Comparison of ENCODE assay signal across 29 cellular contexts in the genomic region with DNA sequence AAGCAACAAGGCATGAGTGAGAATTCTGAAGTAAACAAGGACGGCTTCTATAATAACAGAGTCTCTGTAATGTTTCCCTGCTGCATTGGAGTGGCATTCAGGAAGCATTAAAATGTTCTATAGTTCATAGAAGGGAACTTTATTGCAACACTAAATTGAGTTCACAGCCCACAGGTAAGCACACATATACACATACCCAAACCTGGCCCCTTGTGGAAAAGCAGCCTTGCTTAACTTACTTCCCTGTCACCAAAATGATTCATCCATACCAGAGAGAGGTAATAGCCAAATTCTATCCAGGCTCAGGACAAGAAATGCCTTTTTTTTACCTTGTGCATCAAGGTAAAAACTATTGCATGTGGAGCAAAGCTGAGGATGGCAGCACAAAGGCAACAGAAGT.
"Had no signal": no experiment of that assay in that cellular context is flagged by ENCODE, and none has a peak within 500 bp of the region (broad histone marks: within the 10 kb centered on the region; RNA-seq: fewer than 3 reads in every experiment).

No MANE protein-coding gene starts in this region.

- H3K9me3 ChIP-seq: stomach, suprapubic skin, testis, thoracic aorta, thyroid gland, tibial artery, tibial nerve, transverse colon, upper lobe of left lung, upper lobe of right lung, uterus, vagina had no signal

- H3K27me3 Mint-ChIP-seq: stimulated activated naive CD8-positive, alpha-beta T cell treated with anti-CD3 and anti-CD28 coated beads, Interleukin-15, amount 100 ng/mL, for 72 hours; stimulated activated naive CD8-positive, alpha-beta T cell treated with anti-CD3 and anti-CD28 coated beads, Interleukin-15, Interleukin-2, amounts not matched to agents 100 ng/mL and 50 ng/mL, for 24 hours had no signal

- H3K4me3 Mint-ChIP-seq: stimulated activated effector memory CD8-positive, alpha-beta T cell treated with anti-CD3 and anti-CD28 coated beads, Interleukin-12 subunit alpha, Interleukin-12 subunit beta, amount 100 ng/mL, for 72 hours; stimulated activated memory B cell treated with anti-CD40 and anti-IgM and Interleukin-4, amounts not matched to agents 10 μg/mL and 1 μg/mL and 100 μg/mL, for 72 hours; stimulated activated naive B cell treated with anti-CD40 and anti-IgM and Interleukin-4, amounts not matched to agents 10 μg/mL and 1 μg/mL and 100 μg/mL, for 72 hours; stimulated activated naive CD8-positive, alpha-beta T cell treated with anti-CD3 and anti-CD28 coated beads, Interleukin-15, amount 100 ng/mL, for 72 hours; stimulated activated naive CD8-positive, alpha-beta T cell treated with anti-CD3 and anti-CD28 coated beads, Interleukin-15, Interleukin-2, amounts not matched to agents 100 ng/mL and 50 ng/mL, for 24 hours; type B pancreatic cell had no signal

- ATAC-seq: stimulated activated effector memory CD8-positive, alpha-beta T cell treated with anti-CD3 and anti-CD28 coated beads, Interleukin-12 subunit alpha, Interleukin-12 subunit beta, amount 100 ng/mL, for 72 hours; stimulated activated memory B cell treated with anti-CD40 and anti-IgM and Interleukin-4, amounts not matched to agents 10 μg/mL and 1 μg/mL and 100 μg/mL, for 72 hours; stimulated activated naive B cell treated with anti-CD40 and anti-IgM and Interleukin-4, amounts not matched to agents 10 μg/mL and 1 μg/mL and 100 μg/mL, for 72 hours; stimulated activated naive CD8-positive, alpha-beta T cell treated with anti-CD3 and anti-CD28 coated beads, Interleukin-15, amount 100 ng/mL, for 72 hours; stimulated activated naive CD8-positive, alpha-beta T cell treated with anti-CD3 and anti-CD28 coated beads, Interleukin-15, Interleukin-2, amounts not matched to agents 100 U/mL and 50 U/mL, for 24 hours; upper lobe of right lung had no signal

- H3K4me1 ChIP-seq: stomach, suprapubic skin, testis, thyroid gland, tibial artery, tibial nerve, transverse colon, upper lobe of left lung, upper lobe of right lung, uterus, vagina had no signal

- H3K36me3 Mint-ChIP-seq: stimulated activated effector memory CD8-positive, alpha-beta T cell treated with anti-CD3 and anti-CD28 coated beads, Interleukin-12 subunit alpha, Interleukin-12 subunit beta, amount 100 ng/mL, for 72 hours; stimulated activated memory B cell treated with anti-CD40 and anti-IgM and Interleukin-4, amounts not matched to agents 10 μg/mL and 1 μg/mL and 100 μg/mL, for 72 hours; stimulated activated naive B cell treated with anti-CD40 and anti-IgM and Interleukin-4, amounts not matched to agents 10 μg/mL and 1 μg/mL and 100 μg/mL, for 72 hours; type B pancreatic cell had no signal

- H3K4me1 Mint-ChIP-seq: stimulated activated effector memory CD8-positive, alpha-beta T cell treated with anti-CD3 and anti-CD28 coated beads, Interleukin-12 subunit alpha, Interleukin-12 subunit beta, amount 100 ng/mL, for 72 hours; stimulated activated memory B cell treated with anti-CD40 and anti-IgM and Interleukin-4, amounts not matched to agents 10 μg/mL and 1 μg/mL and 100 μg/mL, for 72 hours; stimulated activated naive B cell treated with anti-CD40 and anti-IgM and Interleukin-4, amounts not matched to agents 10 μg/mL and 1 μg/mL and 100 μg/mL, for 72 hours; stimulated activated naive CD8-positive, alpha-beta T cell treated with anti-CD3 and anti-CD28 coated beads, Interleukin-15, amount 100 ng/mL, for 72 hours had no signal

- H3K9me3 Mint-ChIP-seq: stimulated activated effector memory CD8-positive, alpha-beta T cell treated with anti-CD3 and anti-CD28 coated beads, Interleukin-12 subunit alpha, Interleukin-12 subunit beta, amount 100 ng/mL, for 72 hours; stimulated activated memory B cell treated with anti-CD40 and anti-IgM and Interleukin-4, amounts not matched to agents 10 μg/mL and 1 μg/mL and 100 μg/mL, for 72 hours; stimulated activated naive B cell treated with anti-CD40 and anti-IgM and Interleukin-4, amounts not matched to agents 10 μg/mL and 1 μg/mL and 100 μg/mL, for 72 hours; stimulated activated naive CD8-positive, alpha-beta T cell treated with anti-CD3 and anti-CD28 coated beads, Interleukin-15, amount 100 ng/mL, for 72 hours; stimulated activated naive CD8-positive, alpha-beta T cell treated with anti-CD3 and anti-CD28 coated beads, Interleukin-15, Interleukin-2, amounts not matched to agents 100 ng/mL and 50 ng/mL, for 24 hours; type B pancreatic cell had no signal

- H3K4me3 ChIP-seq: stomach, suprapubic skin, testis, thoracic aorta, thyroid gland, tibial artery, tibial nerve, transverse colon, upper lobe of left lung, upper lobe of right lung, uterus, vagina had no signal

- H3K27me3 ChIP-seq: stomach, suprapubic skin, testis, thyroid gland, tibial artery, tibial nerve, transverse colon, upper lobe of left lung, upper lobe of right lung, uterus, vagina had no signal

- H3K36me3 ChIP-seq: stomach, suprapubic skin, thoracic aorta, thyroid gland, tibial artery, tibial nerve, transverse colon, upper lobe of left lung, upper lobe of right lung, uterus, vagina had no signal

- DNase-seq: stimulated activated CD4-positive, alpha-beta T cell treated with anti-CD3 and anti-CD28 coated beads, Interleukin-2, amount 100 ng/mL, for 48 hours; stimulated activated CD4-positive, alpha-beta T cell treated with anti-CD3 and anti-CD28 coated beads, Interleukin-4, amount 100 ng/mL, for 1 hour; stimulated activated CD4-positive, alpha-beta T cell treated with anti-CD3 and anti-CD28 coated beads, Interleukin-4, amount 100 ng/mL, for 24 hours; stimulated activated CD4-positive, alpha-beta T cell treated with anti-CD3 and anti-CD28 coated beads, Interleukin-4, amount 100 ng/mL, for 4 hours; stimulated activated CD8-positive, alpha-beta memory T cell treated with anti-CD3 and anti-CD28 coated beads, Interleukin-4, amount 100 ng/mL, for 48 hours; stimulated activated naive B cell treated with anti-CD40 and anti-IgM and Interleukin-4, amounts not matched to agents 10 μg/mL and 1 μg/mL and 100 μg/mL, for 72 hours; stimulated activated naive CD4-positive, alpha-beta T cell; stimulated activated naive CD4-positive, alpha-beta T cell treated with Interleukin-2 at 50 U/mL for 16 hours; stimulated activated naive CD8-positive, alpha-beta T cell treated with anti-CD3 and anti-CD28 coated beads, Interleukin-15, amount 100 ng/mL, for 72 hours; stimulated activated naive CD8-positive, alpha-beta T cell treated with anti-CD3 and anti-CD28 coated beads, Interleukin-15, Interleukin-2, amounts not matched to agents 100 U/mL and 50 U/mL, for 24 hours; stomach; substantia nigra; testis; thyroid gland; tibial artery; transverse colon; trophoblast cell; upper lobe of left lung; upper lobe of right lung; uterus had no signal

- H3K27ac ChIP-seq: stomach, suprapubic skin, testis, thoracic aorta, thyroid gland, tibial artery, tibial nerve, transverse colon, upper lobe of left lung, upper lobe of right lung, uterus, vagina had no signal

- FAIRE-seq: urothelium cell line had no signal
